8 cellular contexts compared by ENCODE assay signal in the genomic region with DNA sequence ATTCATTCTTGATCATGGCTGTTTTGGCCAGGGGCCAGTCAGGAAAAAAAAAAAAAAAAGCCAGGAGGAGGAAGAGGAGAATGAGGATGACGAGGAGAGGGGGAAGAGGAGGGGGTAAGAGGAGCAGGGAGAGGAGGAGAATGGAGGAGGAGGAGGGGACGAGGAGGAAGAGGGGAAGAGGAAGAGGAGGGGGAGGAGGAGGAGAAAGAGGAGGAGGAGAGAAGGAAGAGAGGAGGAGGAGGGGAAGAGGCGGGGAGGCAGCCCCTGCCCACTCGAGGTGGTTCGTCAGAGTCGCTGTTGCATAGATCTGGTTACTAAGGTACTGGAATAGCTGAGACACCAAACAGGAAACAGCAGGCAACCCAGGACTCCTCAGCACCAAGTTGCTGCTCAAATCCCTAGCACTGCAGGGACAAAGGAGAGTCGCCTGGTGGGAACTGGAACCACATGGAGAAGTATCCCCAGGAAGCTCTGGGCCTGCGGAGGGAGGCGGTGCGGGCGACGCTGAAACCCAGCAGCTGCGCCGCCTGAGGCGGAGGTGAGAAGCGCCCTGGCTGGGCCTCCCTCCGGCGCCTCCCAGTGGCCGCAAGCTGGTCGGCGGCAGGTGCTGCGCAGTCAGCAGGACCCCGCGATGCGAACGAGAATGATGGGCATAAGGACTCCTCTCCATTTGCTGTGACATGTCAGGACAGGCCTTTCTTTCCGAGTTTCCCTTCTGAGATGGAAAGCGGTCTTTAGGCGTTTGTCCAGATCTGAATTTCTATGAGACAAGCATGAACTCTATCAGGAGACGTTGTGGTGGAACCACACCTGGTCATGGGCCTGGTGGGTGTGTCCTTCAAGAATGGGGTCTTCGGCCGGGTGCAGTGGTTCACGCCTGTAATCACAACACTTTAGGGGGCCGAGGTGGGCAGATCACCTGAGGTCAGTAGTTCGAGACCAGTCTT. TPM values are rescaled to one million over a fixed set of nuclear protein-coding genes. Genes with fewer than 3 reads are reported as not detected.
DNase-seq lines count a peak whose midpoint lies in the region; ATAC-seq and TF ChIP-seq lines count a peak whose summit lies in the region.

No MANE protein-coding gene starts in this region.

- H3K4me3 Mint-ChIP-seq in CD14-positive monocyte, result peak overlapping the region; percentile 27 to 84

- peaks cover 0 to 5% (median 0%) of the 10 kb centered on the region in 3 donors for H3K27me3 Mint-ChIP-seq in CD14-positive monocyte (ENCODE audit: low read depth in 3 of 3)

- TF ChIP-seq CTCF in CD14-positive monocyte (IDR thresholded peaks at IDR 0.05) (peak; percentile 100), heart left ventricle (IDR thresholded peaks at IDR 0.05) (peak; percentile 89 to 100 (median 98)), tibial nerve (IDR thresholded peaks at IDR 0.05) (peak; percentile 95 to 99 (median 98))

- intact Hi-C loops in CD14-positive monocyte (cut with micrococcal nuclease), result loop anchor here (2.0 to 10.0 kb wide), 2 partner anchors 141 to 145 kb away; no protein-coding TSS in a partner anchor
- intact Hi-C loops in heart left ventricle (cut with DNase I), result loop anchor here (1.0 to 10.0 kb wide), 9 partner anchors 55 to 145 kb away; a partner anchor contains a TSS
- intact Hi-C loops in posterior cingulate gyrus (cut with DNase I), result loop anchor here (2.0 kb wide), 1 partner anchor 141 kb away; no protein-coding TSS in a partner anchor

- peak overlapping the region in 1 of 7 donors; percentile 9 for H3K27ac Mint-ChIP-seq in CD14-positive monocyte

- ATAC-seq in GM21381 (IDR thresholded peaks at IDR 0.05; ENCODE audit: unreplicated experiment) (peak; percentile 73), heart left ventricle (peak; percentile 80 to 94 (median 91))

- H3K9me3 Mint-ChIP-seq in CD14-positive monocyte, result no peaks in the 10 kb centered on the region

- H3K4me1 ChIP-seq in adipocyte (ENCODE audit: control insufficient read depth, insufficient read depth, low read length) (peaks cover 49% of the 10 kb centered on the region), heart left ventricle (peaks cover 0 to 15% (median 9%) of the 10 kb centered on the region in 12 donors), tibial nerve (peaks cover 0 to 31% (median 13%) of the 10 kb centered on the region in 4 donors)

- DNase-seq in CD14-positive monocyte (ENCODE audit: low spot score) (peak; percentile 66), Kasumi-1 (lab: John Stamatoyannopoulos, UW) (peak; percentile 47 to 54), SW480 (ENCODE audit: low spot score) (peak; percentile 66), adipocyte (ENCODE audit: low read depth) (peak; percentile 80), heart left ventricle (peak; percentile 74 to 92 (median 86)), posterior cingulate gyrus (peak; percentile 63 to 96 (median 76)), tibial nerve (ENCODE audit: low spot score in 2 of 2) (peak; percentile 48 to 57)

- H3K27me3 ChIP-seq in adipocyte (replicated peaks; ENCODE audit: control insufficient read depth, insufficient read depth, low read length) (no peaks in the 10 kb centered on the region), heart left ventricle (peaks cover 0 to 3% (median 0%) of the 10 kb centered on the region in 9 donors), tibial nerve (no peaks in the 10 kb centered on the region)

- peaks cover 19% of the 10 kb centered on the region for H3K4me1 Mint-ChIP-seq in CD14-positive monocyte

- no peaks in the 10 kb centered on the region for H3K36me3 ChIP-seq in adipocyte (ENCODE audit: control insufficient read depth, insufficient read depth, low read length, severe bottlenecking)
- no peaks in the 10 kb centered on the region for H3K36me3 ChIP-seq in heart left ventricle
- no peaks in the 10 kb centered on the region for H3K36me3 ChIP-seq in tibial nerve

- H3K4me3 ChIP-seq in adipocyte (ENCODE audit: low read length), result peak overlapping the region; percentile 53
- peak overlapping the region in 9 of 12 donors; percentile 28 to 54 (median 40) for H3K4me3 ChIP-seq in heart left ventricle
- H3K4me3 ChIP-seq in tibial nerve, result peak overlapping the region; percentile 5 to 44 (median 25)

- H3K9me3 ChIP-seq in adipocyte (ENCODE audit: control insufficient read depth, low read length), result no peaks in the 10 kb centered on the region
- H3K9me3 ChIP-seq in heart left ventricle, result no peaks in the 10 kb centered on the region
- H3K9me3 ChIP-seq in tibial nerve, result no peaks in the 10 kb centered on the region

- WGBS in heart left ventricle, 4 donors, result 13 to 22% (median 16%) methylated on average over 25 to 35 of the region's 35 CpGs
- 12 to 27% methylated on average over 19 to 34 of the region's 35 CpGs for WGBS in tibial nerve, 2 donors

- peak overlapping the region; percentile 69 for H3K9ac ChIP-seq in adipocyte (ENCODE audit: low read length)

- TF ChIP-seq POLR2A in heart left ventricle (IDR thresholded peaks at IDR 0.05) (no peak), tibial nerve (IDR thresholded peaks at IDR 0.05) (no peak)

- no peaks in the 10 kb centered on the region for H3K36me3 Mint-ChIP-seq in CD14-positive monocyte

- peak in 1 of 2 donors; percentile 46 for TF ChIP-seq EP300 in tibial nerve (IDR thresholded peaks at IDR 0.05)

- H3K27ac ChIP-seq in heart left ventricle (peak overlapping the region in 11 of 12 donors; percentile 47 to 68 (median 61)), tibial nerve (peak overlapping the region; percentile 58 to 94 (median 72))

RNA-seq across cellular contexts. Expression of a gene that starts 17.5 kb away (rescaled TPM):
- polyA plus RNA-seq in CD14-positive monocyte, result not detected
- total RNA-seq in heart left ventricle, result not detected
- polyA plus RNA-seq in heart left ventricle, result not detected
- total RNA-seq in tibial nerve, result under 1 TPM in 1 of 4 donors, not detected in 3; 0.22 TPM

Comparison
In these comparisons a context has a peak if more than half of its experiments do, and no peak if none do; other contexts are left out.
1. Peak in every context shown above with its lines: DNase-seq, ATAC-seq, H3K4me3 ChIP-seq and H3K27ac ChIP-seq.